ENCODE assay signal across 14 cellular contexts in the genomic region with DNA sequence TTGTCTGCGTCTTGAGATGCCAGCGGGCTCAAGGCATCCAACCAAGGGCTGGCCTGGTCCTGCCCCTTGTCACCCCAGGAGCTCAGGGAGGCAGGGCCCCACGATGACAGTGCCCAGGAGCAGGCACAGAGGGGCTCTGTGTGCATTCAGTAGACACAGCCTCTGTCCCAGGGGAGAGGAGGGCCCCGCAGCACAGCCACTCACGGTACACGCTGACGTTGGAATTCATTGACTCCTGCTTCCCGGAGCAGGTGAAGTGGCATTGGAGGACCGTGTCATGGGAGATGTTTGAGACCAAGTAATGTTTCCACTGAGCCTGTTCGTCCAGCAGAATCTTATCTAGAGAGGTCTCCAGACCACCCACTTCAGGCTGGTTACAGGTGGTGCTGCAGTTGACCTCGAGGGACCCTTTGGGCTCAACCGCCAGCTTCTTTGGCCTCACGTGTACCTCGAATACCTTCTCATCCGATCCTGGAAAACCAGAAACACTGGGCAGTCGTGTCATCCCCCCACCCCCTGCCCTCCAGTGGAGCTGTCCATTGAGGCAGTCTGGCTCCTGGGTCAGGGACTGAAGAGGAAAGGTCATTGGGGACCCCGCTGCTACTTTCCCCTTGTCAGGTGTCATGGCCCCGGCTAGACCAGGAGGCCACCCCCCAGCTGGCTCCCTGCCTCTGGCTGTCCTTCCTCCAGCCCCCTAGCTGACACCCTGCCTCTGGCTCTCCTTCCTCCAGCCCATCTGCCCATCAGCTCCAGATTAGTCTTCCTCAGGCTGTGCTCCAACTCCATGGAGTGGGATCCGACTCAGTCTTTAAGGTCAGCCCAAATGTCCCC. TPM values are rescaled to one million over a fixed set of nuclear protein-coding genes. Genes with fewer than 3 reads are reported as not detected.
DNase-seq lines count a peak whose midpoint lies in the region; ATAC-seq and TF ChIP-seq lines count a peak whose summit lies in the region.
"Had no signal": no experiment of that assay in that cellular context is flagged by ENCODE, and none has a peak within 500 bp of the region (broad histone marks: within the 10 kb centered on the region; RNA-seq: fewer than 3 reads in every experiment).

No MANE protein-coding gene starts in this region.

- H3K9me3 ChIP-seq in heart left ventricle (no peaks in the 10 kb centered on the region), lung (ENCODE audit: control insufficient read depth in 2 of 2, insufficient read depth in 1 of 2, low read length in 1 of 2) (peaks cover 0 to 1% of the 10 kb centered on the region in 2 donors), uterus (no peaks in the 10 kb centered on the region)
- H3K9me3 ChIP-seq: transverse colon had no signal

- H3K36me3 Mint-ChIP-seq in activated CD8-positive, alpha-beta T cell treated with anti-CD3 and anti-CD28 coated beads for 36 hours (ENCODE audit: low read depth): peaks cover 15% of the 10 kb centered on the region

- H3K27me3 ChIP-seq in heart left ventricle (no peaks in the 10 kb centered on the region), lung (ENCODE audit: control insufficient read depth, insufficient read depth) (no peaks in the 10 kb centered on the region), uterus (no peaks in the 10 kb centered on the region)
- H3K27me3 ChIP-seq: transverse colon had no signal

- CTCF ChIA-PET in activated CD8-positive, alpha-beta T cell treated with anti-CD3 and anti-CD28 coated beads for 36 hours (lab: Charles Lee): interaction anchor here (0.7 to 2.1 kb wide), 7 partner anchors 11 to 139 kb away, joined by 3 to 9 read pairs (median 4); no protein-coding TSS in a partner anchor

- POLR2A ChIA-PET in activated CD8-positive, alpha-beta T cell treated with anti-CD3 and anti-CD28 coated beads for 36 hours (lab: Charles Lee): interaction anchor here (1.0 to 2.5 kb wide), 3 partner anchors 12 to 141 kb away, joined by 3 to 8 read pairs (median 4); partner anchors contain the start of gene ICAM2

- intact Hi-C loops in heart left ventricle (cut with DNase I): no loop called here
- intact Hi-C loops in left ventricle myocardium superior (cut with micrococcal nuclease): no loop called here
- intact Hi-C loops in activated CD8-positive, alpha-beta T cell treated with anti-CD3 and anti-CD28 coated beads for 36 hours (cut with micrococcal nuclease): no loop called here
- intact Hi-C loops in uterus (cut with DNase I; ENCODE audit: low total_unique reads): no loop called here

- peaks cover 29% of the 10 kb centered on the region for H3K4me1 Mint-ChIP-seq in activated CD8-positive, alpha-beta T cell treated with anti-CD3 and anti-CD28 coated beads for 36 hours (ENCODE audit: low read depth)

- no peak for TF ChIP-seq CTCF in heart left ventricle (IDR thresholded peaks at IDR 0.05)
- TF ChIP-seq CTCF in activated CD8-positive, alpha-beta T cell treated with anti-CD3 and anti-CD28 coated beads for 36 hours (IDR thresholded peaks at IDR 0.05): no peak
- TF ChIP-seq CTCF in lung (IDR thresholded peaks at IDR 0.05; ENCODE audit: control extremely low read depth, extremely low read depth): no peak
- no peak for TF ChIP-seq CTCF in uterus (IDR thresholded peaks at IDR 0.05)

- H3K27me3 Mint-ChIP-seq in activated CD8-positive, alpha-beta T cell treated with anti-CD3 and anti-CD28 coated beads for 36 hours: no peaks in the 10 kb centered on the region

- DNase-seq in heart left ventricle (no peak), left ventricle myocardium superior (no peak), lung (ENCODE audit: low spot score) (no peak), uterus (peak in 1 of 2 donors; percentile 8)
- DNase-seq in activated CD8-positive, alpha-beta T cell treated with anti-CD3 and anti-CD28 coated beads for 36 hours: no peak
- DNase-seq: NCI-H1694 had no signal

- no peaks in the 10 kb centered on the region for H3K9me3 Mint-ChIP-seq in activated CD8-positive, alpha-beta T cell treated with anti-CD3 and anti-CD28 coated beads for 36 hours
- H3K9me3 Mint-ChIP-seq: activated T-helper 1 cell treated with anti-CD3 and anti-CD28 coated beads, Interleukin-12 subunit alpha, Interleukin-12 subunit beta, Interleukin-2, Interleukin-4 antibody, amounts not matched to agents 30 ng/mL and 10 ng/mL and 1 ng/mL, durations not matched to agents 14 hours and 24 hours and 36 hours; T-helper 1 cell treated with Interleukin-12 subunit alpha and Interleukin-12 subunit beta and Interleukin-4 antibody, amounts not matched to agents 30 μg/mL and 1 μg/mL, for 36 hours had no signal

- WGBS in heart left ventricle, 4 donors: 58 to 70% (median 67%) methylated on average over 18 to 19 of the region's 19 CpGs
- WGBS in lung, 2 donors: 66 to 81% methylated on average over 19 of the region's 19 CpGs

- H3K4me3 Mint-ChIP-seq in activated CD8-positive, alpha-beta T cell treated with anti-CD3 and anti-CD28 coated beads for 36 hours: no peak overlapping the region
- H3K4me3 Mint-ChIP-seq: activated T-helper 1 cell treated with anti-CD3 and anti-CD28 coated beads, Interleukin-12 subunit alpha, Interleukin-12 subunit beta, Interleukin-2, Interleukin-4 antibody, amounts not matched to agents 30 ng/mL and 10 ng/mL and 1 ng/mL, durations not matched to agents 14 hours and 24 hours and 36 hours; T-helper 1 cell treated with Interleukin-12 subunit alpha and Interleukin-12 subunit beta and Interleukin-4 antibody, amounts not matched to agents 30 μg/mL and 1 μg/mL, for 36 hours had no signal

- no peak for ATAC-seq in heart left ventricle
- ATAC-seq in left ventricle myocardium superior: no peak
- ATAC-seq in activated CD8-positive, alpha-beta T cell treated with anti-CD3 and anti-CD28 coated beads for 36 hours: no peak
- ATAC-seq in lung (ENCODE audit: insufficient read depth, low FRiP score): no peak
- ATAC-seq in HG03025 (IDR thresholded peaks at IDR 0.05; ENCODE audit: low FRiP score, unreplicated experiment): no peak
- ATAC-seq in HG03520 (IDR thresholded peaks at IDR 0.05; ENCODE audit: unreplicated experiment): no peak
- ATAC-seq in HG03280 (IDR thresholded peaks at IDR 0.05; ENCODE audit: unreplicated experiment): no peak

- H3K4me3 ChIP-seq in heart left ventricle (peak overlapping the region in 11 of 12 donors; percentile 22 to 62 (median 51)), lung (peak overlapping the region; percentile 23), uterus (no peak overlapping the region)
- H3K4me3 ChIP-seq: transverse colon had no signal

- H3K4me1 ChIP-seq in heart left ventricle (peaks cover 8 to 76% (median 46%) of the 10 kb centered on the region in 12 donors), lung (ENCODE audit: control insufficient read depth in 2 of 2, insufficient read depth in 2 of 2, low read length in 2 of 2) (peaks cover 5 to 30% of the 10 kb centered on the region in 2 donors), uterus (no peaks in the 10 kb centered on the region)

- H3K27ac ChIP-seq in heart left ventricle: peak overlapping the region; percentile 60 to 93 (median 82)
- peak overlapping the region in 1 of 2 donors; percentile 33 for H3K27ac ChIP-seq in lung (ENCODE audit: low read depth in 1 of 2, low read length in 1 of 2)
- peak overlapping the region; percentile 67 to 73 for H3K27ac ChIP-seq in uterus

- no peak for TF ChIP-seq POLR2A in heart left ventricle (IDR thresholded peaks at IDR 0.05)
- TF ChIP-seq POLR2A in uterus (IDR thresholded peaks at IDR 0.05): no peak

- H3K36me3 ChIP-seq in heart left ventricle: peaks cover 0 to 25% (median 10%) of the 10 kb centered on the region in 9 donors
- peaks cover 0 to 11% of the 10 kb centered on the region in 2 donors for H3K36me3 ChIP-seq in lung (ENCODE audit: control insufficient read depth in 2 of 2, insufficient read depth in 2 of 2, low read length in 2 of 2)
- H3K36me3 ChIP-seq in uterus: no peaks in the 10 kb centered on the region
- H3K36me3 ChIP-seq: transverse colon had no signal

- peak overlapping the region; percentile 72 for H3K27ac Mint-ChIP-seq in activated CD8-positive, alpha-beta T cell treated with anti-CD3 and anti-CD28 coated beads for 36 hours
- H3K27ac Mint-ChIP-seq: activated T-helper 1 cell treated with anti-CD3 and anti-CD28 coated beads, Interleukin-12 subunit alpha, Interleukin-12 subunit beta, Interleukin-2, Interleukin-4 antibody, amounts not matched to agents 30 ng/mL and 10 ng/mL and 1 ng/mL, durations not matched to agents 14 hours and 24 hours and 36 hours; T-helper 1 cell treated with Interleukin-12 subunit alpha and Interleukin-12 subunit beta and Interleukin-4 antibody, amounts not matched to agents 30 μg/mL and 1 μg/mL, for 36 hours had no signal

RNA-seq across cellular contexts. Expression of gene PRR29, which starts 7.0 kb away (rescaled TPM):
- total RNA-seq in heart left ventricle (1 to 10 TPM in 1 of 9 donors, under 1 TPM in 5, not detected in 3; 0.15 to 1.8 (median 0.34) TPM), left ventricle myocardium superior (0.20 TPM), lung (10 to 100 TPM in 1 of 2 donors, 1 to 10 TPM in 1; 8.8 to 36.8 TPM), uterus (1 to 10 TPM in 2 of 4 donors, under 1 TPM in 1, not detected in 1; 0.29 to 2.8 (median 1.5) TPM)
- polyA plus RNA-seq in heart left ventricle (under 1 TPM; 0.15 to 0.19 TPM), lung (1 to 10 TPM; 8.0 to 9.3 TPM)
- 1 to 10 TPM in 1 of 2 experiments, under 1 TPM in 1; 0.74 to 2.5 TPM for total RNA-seq in activated CD8-positive, alpha-beta T cell treated with anti-CD3 and anti-CD28 coated beads for 36 hours
- total RNA-seq: transverse colon had no signal

RNA-seq across cellular contexts. Expression of gene ICAM2, which starts 15.3 kb away (rescaled TPM):
- 100 to 1,000 TPM in 2 of 9 donors, 10 to 100 TPM in 7; 24.4 to 262 (median 33.0) TPM for total RNA-seq in heart left ventricle
- 10 to 100 TPM; 61.0 to 64.1 TPM for polyA plus RNA-seq in heart left ventricle
- 30.6 TPM for total RNA-seq in left ventricle myocardium superior
- total RNA-seq in activated CD8-positive, alpha-beta T cell treated with anti-CD3 and anti-CD28 coated beads for 36 hours: 10 to 100 TPM; 53.3 to 53.7 TPM
- 10 to 100 TPM; 58.7 to 60.3 TPM for total RNA-seq in lung
- polyA plus RNA-seq in lung: 10 to 100 TPM; 64.1 to 77.7 TPM
- total RNA-seq in uterus: 100 to 1,000 TPM in 1 of 4 donors, 10 to 100 TPM in 3; 20.6 to 108 (median 42.4) TPM

RNA-seq across cellular contexts. Expression of gene SCN4A, which starts 32.4 kb away (rescaled TPM):
- total RNA-seq in heart left ventricle: 1 to 10 TPM in 4 of 9 donors, under 1 TPM in 5; 0.37 to 2.1 (median 0.67) TPM
- 1 to 10 TPM in 1 of 2 donors, under 1 TPM in 1; 0.33 to 1.8 TPM for polyA plus RNA-seq in heart left ventricle
- 0.32 TPM for total RNA-seq in left ventricle myocardium superior
- total RNA-seq in activated CD8-positive, alpha-beta T cell treated with anti-CD3 and anti-CD28 coated beads for 36 hours: under 1 TPM; 0.20 to 0.23 TPM
- total RNA-seq in lung: under 1 TPM; 0.31 to 0.49 TPM
- polyA plus RNA-seq in lung: under 1 TPM; 0.11 to 0.12 TPM
- under 1 TPM in 2 of 4 donors, not detected in 2; 0.14 to 0.24 TPM for total RNA-seq in uterus
- total RNA-seq: glomerular endothelial cell, lung microvascular endothelial cell had no signal

Comparison
In these comparisons a context has a peak if more than half of its experiments do, and no peak if none do; other contexts are left out.
1. H3K4me3 ChIP-seq: peak in heart left ventricle (11 of 12) and lung (single experiment); none in uterus (0 of 2).